20 cellular contexts compared by ENCODE assay signal in the genomic region with DNA sequence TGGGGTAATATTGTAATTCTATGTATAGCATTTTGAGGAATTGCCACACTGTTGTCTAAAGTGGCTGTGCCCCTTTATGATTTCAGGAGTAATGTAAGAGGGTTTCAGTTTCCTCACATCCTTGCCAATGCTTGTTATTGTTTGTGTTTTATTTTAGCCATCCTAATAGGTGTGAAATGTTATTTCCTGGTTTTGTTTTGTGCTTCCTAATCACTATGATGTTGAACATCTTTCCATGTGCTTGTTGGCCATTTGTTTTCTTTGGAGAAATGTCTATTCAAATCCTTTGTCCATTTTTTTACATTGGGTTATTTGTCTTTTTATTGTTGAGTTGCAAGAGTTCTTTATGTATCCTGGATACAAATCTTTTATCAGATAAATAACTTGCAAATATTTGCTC.
"Had no signal": no experiment of that assay in that cellular context is flagged by ENCODE, and none has a peak within 500 bp of the region (broad histone marks: within the 10 kb centered on the region; RNA-seq: fewer than 3 reads in every experiment).

No MANE protein-coding gene starts in this region.

- FAIRE-seq: HepG2, K562 had no signal

- H3K9me3 Mint-ChIP-seq: IgD-negative memory B cell had no signal

- H3K27ac Mint-ChIP-seq: IgD-negative memory B cell had no signal

- H3K4me3 Mint-ChIP-seq: IgD-negative memory B cell had no signal

- H3K27ac ChIP-seq: KMS-11, RWPE1 had no signal

- H3K36me3 Mint-ChIP-seq: IgD-negative memory B cell had no signal

- H3K4me2 ChIP-seq: KMS-11, SK-N-SH had no signal

- H3K4me3 ChIP-seq: K562 had no signal

- H3K4me1 Mint-ChIP-seq: IgD-negative memory B cell had no signal

- ATAC-seq: HepG2, K562, Panc1, PC-3 had no signal

- H3K9ac ChIP-seq: KMS-11, SK-N-SH had no signal

- DNase-seq: Kasumi-1, MM.1S, NCI-H1092 treated with DMSO at 0.1 percent for 48 hours, NCI-H1436, NCI-H2029, NCI-H2081 treated with DMSO at 0.1 percent for 48 hours, NCI-H226, NCI-H446, NCI-H526 treated with DMSO at 0.1 percent for 48 hours, NCI-H748 treated with DMSO at 0.1 percent for 48 hours, PC-3, SHP77, SK-N-SH, SW 1271 had no signal

- H3K9me3 ChIP-seq: SK-N-SH had no signal
